Comparison of ENCODE assay signal across 13 cellular contexts in the genomic region with DNA sequence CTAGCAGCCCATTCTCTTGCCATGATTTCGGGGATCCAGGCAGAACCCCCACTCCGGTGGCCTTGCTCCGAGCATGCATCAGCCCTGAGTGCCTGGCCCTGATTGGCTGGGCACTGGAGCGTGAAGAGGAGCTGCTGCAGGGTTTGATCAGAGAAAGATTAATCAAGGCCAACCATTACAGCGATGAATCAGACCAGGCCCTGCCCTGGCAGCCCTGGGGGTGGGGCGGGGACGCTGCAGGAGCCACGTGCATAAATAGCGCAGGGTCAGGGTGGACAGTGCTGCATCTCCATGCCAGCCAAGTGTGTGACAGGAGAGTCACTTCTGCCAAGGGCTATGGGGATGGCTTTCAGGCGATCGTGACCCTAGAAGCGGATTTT. TPM values are rescaled to one million over a fixed set of nuclear protein-coding genes. Genes with fewer than 3 reads are reported as not detected.
DNase-seq lines count a peak whose midpoint lies in the region; ATAC-seq and TF ChIP-seq lines count a peak whose summit lies in the region.
"Had no signal": no experiment of that assay in that cellular context is flagged by ENCODE, and none has a peak within 500 bp of the region (broad histone marks: within the 10 kb centered on the region; RNA-seq: fewer than 3 reads in every experiment).

No MANE protein-coding gene starts in this region.

- H3K27ac Mint-ChIP-seq in endothelial cell (ENCODE audit: unreplicated experiment), result no peak overlapping the region

- H3K27me3 Mint-ChIP-seq in endothelial cell (ENCODE audit: unreplicated experiment), result peaks cover 13% of the 10 kb centered on the region

- no peak overlapping the region for H3K4me3 ChIP-seq in AG10803 (ENCODE audit: low read length)
- no peak overlapping the region for H3K4me3 ChIP-seq in astrocyte of the spinal cord (ENCODE audit: low read depth, low read length)
- H3K4me3 ChIP-seq: cardiac muscle cell had no signal

- TF ChIP-seq EP300 in Ishikawa (IDR thresholded peaks at IDR 0.05; ENCODE audit: borderline replicate concordance), result no peak

- H3K9me3 Mint-ChIP-seq in endothelial cell (ENCODE audit: unreplicated experiment), result no peaks in the 10 kb centered on the region

- TF ChIP-seq RAD21 in Ishikawa (IDR thresholded peaks at IDR 0.05; ENCODE audit: low read depth), result no peak

- TF ChIP-seq CTCF in AG10803 (conservative IDR thresholded peaks at IDR 0.05; ENCODE audit: low read length) (no peak), astrocyte of the spinal cord (IDR thresholded peaks at IDR 0.05; ENCODE audit: low read depth, low read length) (no peak), endothelial cell (IDR thresholded peaks at IDR 0.05; ENCODE audit: unreplicated experiment) (no peak)

- peaks cover 8% of the 10 kb centered on the region for H3K36me3 Mint-ChIP-seq in endothelial cell (ENCODE audit: low read depth, unreplicated experiment)

- in situ Hi-C loops in astrocyte of the spinal cord (cut with HindIII; ENCODE audit: low sequenced_read_pairs), result no loop called here

- DNase-seq in AG10803 (ENCODE audit: low read depth), result peak; percentile 40
- DNase-seq in astrocyte of the spinal cord (ENCODE audit: low read depth, low spot score), result peak; percentile 56
- DNase-seq in kidney glomerular epithelial cell (lab: John Stamatoyannopoulos, UW), result peak; percentile 58
- no peak for DNase-seq in Ammon's horn (ENCODE audit: low spot score)
- DNase-seq in endothelial cell (ENCODE audit: low spot score), result no peak
- DNase-seq: KBM-7, midbrain, NCI-H524, T-helper 9 cell had no signal

- peaks cover 16% of the 10 kb centered on the region for H3K4me1 Mint-ChIP-seq in endothelial cell (ENCODE audit: unreplicated experiment)

- no peak overlapping the region for H3K4me3 Mint-ChIP-seq in endothelial cell (ENCODE audit: unreplicated experiment)

- ATAC-seq in HG03354 (IDR thresholded peaks at IDR 0.05; ENCODE audit: poor library complexity, severe bottlenecking, unreplicated experiment) (no peak), GM18907 (IDR thresholded peaks at IDR 0.05; ENCODE audit: unreplicated experiment) (no peak)

TF ChIP-seq in Ishikawa, 13 proteins besides CTCF, POLR2A, EP300 and RAD21:
- TF ChIP-seq ZBTB7A (IDR thresholded peaks at IDR 0.05; ENCODE audit: low read depth) (no peak), FOXM1 (IDR thresholded peaks at IDR 0.05; ENCODE audit: borderline replicate concordance, low read depth) (no peak), EGR1 (IDR thresholded peaks at IDR 0.05) (no peak), TAF1 (IDR thresholded peaks at IDR 0.05; ENCODE audit: low read depth) (no peak), TCF12 (IDR thresholded peaks at IDR 0.05; ENCODE audit: low read depth) (no peak), NFIC (IDR thresholded peaks at IDR 0.05) (no peak), YY1 (IDR thresholded peaks at IDR 0.05; ENCODE audit: low read depth) (no peak)
- TF ChIP-seq, protein P1, sequence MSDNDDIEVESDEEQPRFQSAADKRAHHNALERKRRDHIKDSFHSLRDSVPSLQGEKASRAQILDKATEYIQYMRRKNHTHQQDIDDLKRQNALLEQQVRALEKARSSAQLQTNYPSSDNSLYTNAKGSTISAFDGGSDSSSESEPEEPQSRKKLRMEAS (IDR thresholded peaks at IDR 0.05), result peak; percentile 26; the same call in 1 of the 2 replicates
- TF ChIP-seq, protein P2, sequence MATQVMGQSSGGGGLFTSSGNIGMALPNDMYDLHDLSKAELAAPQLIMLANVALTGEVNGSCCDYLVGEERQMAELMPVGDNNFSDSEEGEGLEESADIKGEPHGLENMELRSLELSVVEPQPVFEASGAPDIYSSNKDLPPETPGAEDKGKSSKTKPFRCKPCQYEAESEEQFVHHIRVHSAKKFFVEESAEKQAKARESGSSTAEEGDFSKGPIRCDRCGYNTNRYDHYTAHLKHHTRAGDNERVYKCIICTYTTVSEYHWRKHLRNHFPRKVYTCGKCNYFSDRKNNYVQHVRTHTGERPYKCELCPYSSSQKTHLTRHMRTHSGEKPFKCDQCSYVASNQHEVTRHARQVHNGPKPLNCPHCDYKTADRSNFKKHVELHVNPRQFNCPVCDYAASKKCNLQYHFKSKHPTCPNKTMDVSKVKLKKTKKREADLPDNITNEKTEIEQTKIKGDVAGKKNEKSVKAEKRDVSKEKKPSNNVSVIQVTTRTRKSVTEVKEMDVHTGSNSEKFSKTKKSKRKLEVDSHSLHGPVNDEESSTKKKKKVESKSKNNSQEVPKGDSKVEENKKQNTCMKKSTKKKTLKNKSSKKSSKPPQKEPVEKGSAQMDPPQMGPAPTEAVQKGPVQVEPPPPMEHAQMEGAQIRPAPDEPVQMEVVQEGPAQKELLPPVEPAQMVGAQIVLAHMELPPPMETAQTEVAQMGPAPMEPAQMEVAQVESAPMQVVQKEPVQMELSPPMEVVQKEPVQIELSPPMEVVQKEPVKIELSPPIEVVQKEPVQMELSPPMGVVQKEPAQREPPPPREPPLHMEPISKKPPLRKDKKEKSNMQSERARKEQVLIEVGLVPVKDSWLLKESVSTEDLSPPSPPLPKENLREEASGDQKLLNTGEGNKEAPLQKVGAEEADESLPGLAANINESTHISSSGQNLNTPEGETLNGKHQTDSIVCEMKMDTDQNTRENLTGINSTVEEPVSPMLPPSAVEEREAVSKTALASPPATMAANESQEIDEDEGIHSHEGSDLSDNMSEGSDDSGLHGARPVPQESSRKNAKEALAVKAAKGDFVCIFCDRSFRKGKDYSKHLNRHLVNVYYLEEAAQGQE (IDR thresholded peaks at IDR 0.05; ENCODE audit: low read depth), result no peak
TF ChIP-seq in Ishikawa: peak in this region for 1.

RNA-seq across cellular contexts. Expression of a gene that starts 3.4 kb away (rescaled TPM):
- 0.56 TPM for total RNA-seq in endothelial cell (ENCODE audit: unreplicated experiment)

RNA-seq across cellular contexts. Expression of a gene that starts 33.3 kb away (rescaled TPM):
- 0.59 TPM for total RNA-seq in endothelial cell (ENCODE audit: unreplicated experiment)

RNA-seq across cellular contexts. Expression of a gene that starts 55.0 kb away (rescaled TPM):
- total RNA-seq in endothelial cell (ENCODE audit: unreplicated experiment), result not detected

RNA-seq across cellular contexts. Expression of a gene that starts 59.0 kb away (rescaled TPM):
- not detected for total RNA-seq in endothelial cell (ENCODE audit: unreplicated experiment)

Comparison
In these comparisons a context has a peak if more than half of its experiments do, and no peak if none do; other contexts are left out.
1. DNase-seq: peak in AG10803 (single experiment), astrocyte of the spinal cord (single experiment) and kidney glomerular epithelial cell (single experiment); none in Ammon's horn (single experiment) and endothelial cell (single experiment).